In genomic region chr22:33921576-33922181, GRCh38 we compare ENCODE assay signal across 8 cellular contexts. TPM values are rescaled to one million over a fixed set of nuclear protein-coding genes. Genes with fewer than 3 reads are reported as not detected.
DNase-seq lines count a peak whose midpoint lies in the region; ATAC-seq and TF ChIP-seq lines count a peak whose summit lies in the region.

No MANE protein-coding gene starts in this region.

- peaks cover 16% of the 10 kb centered on the region for H3K4me1 ChIP-seq in upper lobe of right lung

- H3K4me3 ChIP-seq in NB4 (ENCODE audit: low read depth, low read length) (peak overlapping the region; percentile 50), fibroblast of villous mesenchyme (ENCODE audit: low read depth, low read length) (peak overlapping the region; percentile 61), upper lobe of right lung (peak overlapping the region; percentile 65)

- H3K27ac Mint-ChIP-seq in naive B cell = peak overlapping the region; percentile 28 to 84 (median 59)

- H3K4me3 Mint-ChIP-seq in activated T-cell treated with anti-CD3 and anti-CD28 coated beads, Interleukin-2, amount 50 U/mL, for 4 hours = peak overlapping the region; percentile 77
- peak overlapping the region; percentile 91 to 97 (median 94) for H3K4me3 Mint-ChIP-seq in naive B cell

- peaks cover 66% of the 10 kb centered on the region for H3K27me3 Mint-ChIP-seq in activated T-cell treated with anti-CD3 and anti-CD28 coated beads, Interleukin-2, amount 50 U/mL, for 4 hours (ENCODE audit: low read depth)
- H3K27me3 Mint-ChIP-seq in naive B cell = peaks cover 0 to 54% (median 7%) of the 10 kb centered on the region in 3 donors

- H3K27ac ChIP-seq in upper lobe of right lung = peak overlapping the region; percentile 49

- H3K4me1 Mint-ChIP-seq in activated T-cell treated with anti-CD3 and anti-CD28 coated beads, Interleukin-2, amount 50 U/mL, for 4 hours (ENCODE audit: low read depth) = peaks cover 19% of the 10 kb centered on the region
- peaks cover 43 to 50% (median 46%) of the 10 kb centered on the region in 3 donors for H3K4me1 Mint-ChIP-seq in naive B cell

- no peak for TF ChIP-seq POLR2A in NB4 (IDR thresholded peaks at IDR 0.05; ENCODE audit: extremely low read depth, insufficient read length)

- intact Hi-C loops in upper lobe of right lung (cut with DNase I) = loop anchor here (5.0 kb wide), 1 partner anchor 186 kb away; no protein-coding TSS in a partner anchor

- no peaks in the 10 kb centered on the region for H3K36me3 ChIP-seq in upper lobe of right lung

- DNase-seq in DMS153 (lab: John Stamatoyannopoulos, UW) (peak; percentile 37), NB4 (ENCODE audit: low read depth) (peak; percentile 31), fibroblast of villous mesenchyme (ENCODE audit: low read depth) (peak; percentile 41), naive B cell (peak; percentile 34), upper lobe of right lung (peak; percentile 77), DMS114 treated with DMSO at 0.1 percent for 48 hours (lab: John Stamatoyannopoulos, UW; ENCODE audit: unreplicated experiment) (no peak)
- no peak for DNase-seq in activated T-cell treated with anti-CD3 and anti-CD28 coated beads, Interleukin-2, amount 50 U/mL, for 4 hours
- DNase-seq in activated CD4-positive, CD25-positive, alpha-beta regulatory T cell treated with anti-CD3 and anti-CD28 coated beads, Interleukin-2, amount 50 U/mL, for 72 hours = no peak

- no peaks in the 10 kb centered on the region for H3K9me3 ChIP-seq in upper lobe of right lung

- TF ChIP-seq CTCF in NB4 (IDR thresholded peaks at IDR 0.05; ENCODE audit: low read depth, low read length) = no peak
- no peak for TF ChIP-seq CTCF in fibroblast of villous mesenchyme (IDR thresholded peaks at IDR 0.05; ENCODE audit: insufficient read depth, low read depth, low read length)
- no peak for TF ChIP-seq CTCF in upper lobe of right lung (IDR thresholded peaks at IDR 0.05)

- H3K27me3 ChIP-seq in upper lobe of right lung = no peaks in the 10 kb centered on the region

- ATAC-seq in activated T-cell treated with anti-CD3 and anti-CD28 coated beads, Interleukin-2, amount 50 U/mL, for 4 hours = no peak
- no peak for ATAC-seq in naive B cell (ENCODE audit: low read depth in 2 of 2)
- peak; percentile 15 for ATAC-seq in upper lobe of right lung

- no peaks in the 10 kb centered on the region for H3K9me3 Mint-ChIP-seq in activated T-cell treated with anti-CD3 and anti-CD28 coated beads, Interleukin-2, amount 50 U/mL, for 4 hours
- no peaks in the 10 kb centered on the region for H3K9me3 Mint-ChIP-seq in naive B cell

- H3K36me3 Mint-ChIP-seq in activated T-cell treated with anti-CD3 and anti-CD28 coated beads, Interleukin-2, amount 50 U/mL, for 4 hours (ENCODE audit: insufficient read depth) = no peaks in the 10 kb centered on the region
- no peaks in the 10 kb centered on the region for H3K36me3 Mint-ChIP-seq in naive B cell

RNA-seq across cellular contexts. Expression of gene LARGE1, which starts 1.4 kb away (rescaled TPM):
- 1 to 10 TPM in 2 of 3 donors, under 1 TPM in 1; 0.73 to 2.2 (median 1.0) TPM for total RNA-seq in activated T-cell treated with anti-CD3 and anti-CD28 coated beads, Interleukin-2, amount 50 U/mL, for 4 hours
- 13.4 and 15.5 TPM in 2 replicates for total RNA-seq in fibroblast of villous mesenchyme
- 1 to 10 TPM; 3.6 to 9.5 (median 5.6) TPM for polyA plus RNA-seq in naive B cell (ENCODE audit: low read depth in 6 of 6)
- 33.5 TPM for total RNA-seq in upper lobe of right lung

Comparison
In these comparisons a context has a peak if more than half of its experiments do, and no peak if none do; other contexts are left out.
1. DNase-seq: peak in DMS153 (single experiment), NB4 (single experiment), fibroblast of villous mesenchyme (single experiment), naive B cell (single experiment) and upper lobe of right lung (single experiment); none in activated T-cell treated with anti-CD3 and anti-CD28 coated beads, Interleukin-2, amount 50 U/mL, for 4 hours (single experiment), activated CD4-positive, CD25-positive, alpha-beta regulatory T cell treated with anti-CD3 and anti-CD28 coated beads, Interleukin-2, amount 50 U/mL, for 72 hours (single experiment) and DMS114 treated with DMSO at 0.1 percent for 48 hours (single experiment).
2. Peak in every context shown above with its lines, with median percentiles within 50 percentile points of each other: H3K4me3 ChIP-seq.